ENCODE assay signal across 14 cellular contexts in genomic region chr14:76964695-76965094, GRCh38.
DNase-seq lines count a peak whose midpoint lies in the region; ATAC-seq, FAIRE-seq and TF ChIP-seq lines count a peak whose summit lies in the region.
"Had no signal": no experiment of that assay in that cellular context is flagged by ENCODE, and none has a peak within 500 bp of the region (broad histone marks: within the 10 kb centered on the region; RNA-seq: fewer than 3 reads in every experiment).

No MANE protein-coding gene starts in this region.

- no peak overlapping the region for H3K18ac ChIP-seq in H9 (ENCODE audit: insufficient read length, low read depth, low read length)
- peak overlapping the region; percentile 43 for H3K18ac ChIP-seq in trophoblast cell (ENCODE audit: low read length)

- no peak overlapping the region for H4K5ac ChIP-seq in H9 (ENCODE audit: insufficient read length, low read depth, low read length)

- CTCF ChIA-PET in activated CD4-positive, alpha-beta T cell treated with anti-CD3 and anti-CD28 coated beads, Interleukin-2, amount 10 ng/mL, durations not matched to agents 7 days and 5 days (lab: Charles Lee): interaction anchor here (3.7 kb wide), 1 partner anchor 12 kb away, joined by 18 read pairs; no protein-coding TSS in a partner anchor
- CTCF ChIA-PET in GM12878 (lab: Yijun Ruan, JAX): interaction anchor here (0.6 to 1.5 kb wide), 5 partner anchors 10 to 78 kb away, joined by 3 to 5 read pairs (median 3); no protein-coding TSS in a partner anchor

- WGBS in H9 (ENCODE audit: extremely low coverage, insufficient read length, low lambda C conversion rate): no CpG with 5 or more reads among the region's 5 CpGs
- 3% methylated on average over 4 of the region's 5 CpGs for whole genome bisulfite sequencing in GM12878 (ENCODE audit: insufficient coverage, insufficient replicate concordance, low lambda C conversion rate, missing lambda C conversion rate)
- no CpG with 5 or more reads among the region's 5 CpGs for WGBS in trophoblast cell (ENCODE audit: extremely low coverage, insufficient coverage, insufficient read length)
- WGBS in tibial nerve, 2 donors: 75 to 76% methylated on average over 5 of the region's 5 CpGs

- H3K4me1 Mint-ChIP-seq in activated CD4-positive, alpha-beta T cell treated with anti-CD3 and anti-CD28 coated beads, Interleukin-2, amount 10 ng/mL, durations not matched to agents 7 days and 5 days: peaks cover 68% of the 10 kb centered on the region
- H3K4me1 Mint-ChIP-seq in H9: peaks cover 67 to 74% of the 10 kb centered on the region in 2 experiments

- TF ChIP-seq POLR2A in GM12878 (IDR thresholded peaks at IDR 0.05; ENCODE audit: low read depth, low read length) (no peak), tibial nerve (IDR thresholded peaks at IDR 0.05) (no peak)

- no peaks in the 10 kb centered on the region for H3K79me2 ChIP-seq in H9 (ENCODE audit: insufficient read depth, low read length)
- peaks cover 12% of the 10 kb centered on the region for H3K79me2 ChIP-seq in GM12878 (ENCODE audit: control insufficient read depth, insufficient read depth, low read length)
- H3K79me2 ChIP-seq in trophoblast cell (ENCODE audit: control insufficient read depth, insufficient read depth, low read length, poor library complexity): peaks cover 3% of the 10 kb centered on the region

- no peak overlapping the region for H2BK120ac ChIP-seq in H9 (ENCODE audit: low read depth, low read length, poor library complexity, severe bottlenecking)
- H2BK120ac ChIP-seq in trophoblast cell (ENCODE audit: insufficient read depth, low read length, poor library complexity): peak overlapping the region; percentile 54

- H3K27ac Mint-ChIP-seq in activated CD4-positive, alpha-beta T cell treated with anti-CD3 and anti-CD28 coated beads, Interleukin-2, amount 10 ng/mL, durations not matched to agents 7 days and 5 days: peak overlapping the region; percentile 75
- peak overlapping the region in 1 of 3 experiments; percentile 68; a peak in 1 of 7 replicates for H3K27ac Mint-ChIP-seq in H9
- H3K27ac Mint-ChIP-seq: activated CD8-positive, alpha-beta memory T cell treated with anti-CD3 and anti-CD28 coated beads, Interleukin-2, amount 10 ng/mL, durations not matched to agents 7 days and 5 days had no signal

- no peaks in the 10 kb centered on the region for H3K9me3 Mint-ChIP-seq in activated CD4-positive, alpha-beta T cell treated with anti-CD3 and anti-CD28 coated beads, Interleukin-2, amount 10 ng/mL, durations not matched to agents 7 days and 5 days
- no peaks in the 10 kb centered on the region; a peak in 1 of 5 replicates for H3K9me3 Mint-ChIP-seq in H9
- H3K9me3 Mint-ChIP-seq: nephron progenitor cell had no signal

- no peak for TF ChIP-seq CTCF in H9 (conservative IDR thresholded peaks at IDR 0.05)
- TF ChIP-seq CTCF in GM12878 (IDR thresholded peaks at IDR 0.05 in 2 of 3, conservative IDR thresholded peaks at IDR 0.05 in 1 of 3; ENCODE audit: control insufficient read depth in 2 of 3, extremely low read depth in 1 of 3, insufficient read depth in 1 of 3, low read depth in 3 of 3, low read length in 3 of 3): no peak
- no peak for TF ChIP-seq CTCF in tibial nerve (IDR thresholded peaks at IDR 0.05)

- H2BK5ac ChIP-seq in H9 (ENCODE audit: insufficient read length, low read length) (no peak overlapping the region), trophoblast cell (ENCODE audit: low read depth, low read length, poor library complexity) (no peak overlapping the region)

- no peak overlapping the region for H3K56ac ChIP-seq in H9 (ENCODE audit: insufficient read length, low read depth, low read length)

- RAD21 ChIA-PET in GM12878 (lab: Charles Lee; ENCODE audit: unreplicated experiment): interaction anchor here (0.5 to 15.0 kb wide), 9 partner anchors 9 to 156 kb away, joined by 3 to 285 read pairs (median 5); partner anchors contain the start of gene IRF2BPL

- TF ChIP-seq EP300 in GM12878 (IDR thresholded peaks at IDR 0.05; ENCODE audit: borderline replicate concordance in 1 of 2, control insufficient read depth in 1 of 2, low read depth in 2 of 2, low read length in 2 of 2): peak; percentile 34 to 44; a peak in 2 of 4 replicates
- TF ChIP-seq EP300 in tibial nerve (IDR thresholded peaks at IDR 0.05): no peak

- H3K4me3 Mint-ChIP-seq in activated CD4-positive, alpha-beta T cell treated with anti-CD3 and anti-CD28 coated beads, Interleukin-2, amount 10 ng/mL, durations not matched to agents 7 days and 5 days: no peak overlapping the region
- H3K4me3 Mint-ChIP-seq in H9: no peak overlapping the region
- H3K4me3 Mint-ChIP-seq: activated CD8-positive, alpha-beta memory T cell treated with anti-CD3 and anti-CD28 coated beads, Interleukin-2, amount 10 ng/mL, durations not matched to agents 7 days and 5 days had no signal

- no peaks in the 10 kb centered on the region for H3K27me3 Mint-ChIP-seq in activated CD4-positive, alpha-beta T cell treated with anti-CD3 and anti-CD28 coated beads, Interleukin-2, amount 10 ng/mL, durations not matched to agents 7 days and 5 days
- no peaks in the 10 kb centered on the region; the same call in 1 of the 2 replicates for H3K27me3 Mint-ChIP-seq in H9 (ENCODE audit: low read depth)

- H3K36me3 ChIP-seq in GM12878 (ENCODE audit: control insufficient read depth in 2 of 2, insufficient read depth in 2 of 2, low read length in 1 of 2): no peaks in the 10 kb centered on the region; a peak in 1 of 4 replicates
- peaks cover 19 to 24% of the 10 kb centered on the region in 2 experiments for H3K36me3 ChIP-seq in trophoblast cell (ENCODE audit: control insufficient read depth in 1 of 2, insufficient read depth in 2 of 2, low read length in 2 of 2)
- H3K36me3 ChIP-seq in tibial nerve: no peaks in the 10 kb centered on the region
- H3K36me3 ChIP-seq: uterus had no signal

- H4K20me1 ChIP-seq in H9 (ENCODE audit: control insufficient read depth, insufficient read depth, insufficient read length) (no peaks in the 10 kb centered on the region), GM12878 (ENCODE audit: control insufficient read depth, insufficient read depth) (no peaks in the 10 kb centered on the region)

- ATAC-seq in GM12878: peak; percentile 57
- ATAC-seq in GM21381 (IDR thresholded peaks at IDR 0.05; ENCODE audit: unreplicated experiment): no peak
- ATAC-seq: activated CD8-positive, alpha-beta memory T cell treated with anti-CD3 and anti-CD28 coated beads, Interleukin-2, amount 10 ng/mL, durations not matched to agents 7 days and 5 days had no signal

- no peak overlapping the region for H2BK15ac ChIP-seq in H9 (ENCODE audit: low read depth, low read length)

- H3K14ac ChIP-seq in H9 (ENCODE audit: insufficient read depth, low read length) (peak overlapping the region; percentile 32; the same call in 1 of the 2 replicates), trophoblast cell (ENCODE audit: low read length) (no peak overlapping the region)

- no peak for FAIRE-seq in GM12878 (lab: Jason Lieb, UNC)
- FAIRE-seq: endometrium had no signal

- H3K9me3 ChIP-seq in H9 (ENCODE audit: control insufficient read depth, low read depth, low read length) (no peaks in the 10 kb centered on the region), GM12878 (replicated peaks; ENCODE audit: control insufficient read depth, insufficient read depth, low read length) (no peaks in the 10 kb centered on the region), trophoblast cell (ENCODE audit: insufficient read depth, low read depth, low read length) (peaks cover 1% of the 10 kb centered on the region), tibial nerve (no peaks in the 10 kb centered on the region)
- H3K9me3 ChIP-seq: uterus had no signal

- H3K36me3 Mint-ChIP-seq in activated CD4-positive, alpha-beta T cell treated with anti-CD3 and anti-CD28 coated beads, Interleukin-2, amount 10 ng/mL, durations not matched to agents 7 days and 5 days (ENCODE audit: low read depth): peaks cover 4% of the 10 kb centered on the region
- H3K36me3 Mint-ChIP-seq in H9 (ENCODE audit: insufficient read depth in 1 of 3, low read depth in 3 of 3): no peaks in the 10 kb centered on the region; a peak in 1 of 7 replicates
- H3K36me3 Mint-ChIP-seq: activated CD8-positive, alpha-beta memory T cell treated with anti-CD3 and anti-CD28 coated beads, Interleukin-2, amount 10 ng/mL, durations not matched to agents 7 days and 5 days had no signal

- H3T11ph ChIP-seq in H9 (ENCODE audit: low read length): no peak overlapping the region

- H4K8ac ChIP-seq in H9 (replicated peaks; ENCODE audit: insufficient read length, low read depth, low read length) (no peak overlapping the region), trophoblast cell (ENCODE audit: low read depth, low read length) (no peak overlapping the region)

- H2AK5ac ChIP-seq in H9 (ENCODE audit: insufficient read length, low read length): no peak overlapping the region
- H2AK5ac ChIP-seq in trophoblast cell (ENCODE audit: low read length): peak overlapping the region; percentile 89

- SMC1A ChIA-PET in GM12878 (lab: Charles Lee; ENCODE audit: uncharacterized antibody, unreplicated experiment): interaction anchor here (0.8 to 14.6 kb wide), 10 partner anchors 8 to 88 kb away, joined by 3 to 172 read pairs (median 4); partner anchors contain the start of gene IRF2BPL

- H3K4ac ChIP-seq in H9 (ENCODE audit: low read depth, low read length): no peak overlapping the region
- H3K4ac ChIP-seq in trophoblast cell (ENCODE audit: low read depth, low read length): peak overlapping the region; percentile 37

- intact Hi-C loops in GM12878 (cut with micrococcal nuclease; ENCODE audit: unreplicated experiment): no loop called here

- peaks cover 5% of the 10 kb centered on the region; the same call in 1 of the 2 replicates for H3K4me1 ChIP-seq in H9 (ENCODE audit: insufficient read depth, low read length)
- peaks cover 54% of the 10 kb centered on the region for H3K4me1 ChIP-seq in GM12878 (ENCODE audit: control insufficient read depth, insufficient read depth, low read length)
- H3K4me1 ChIP-seq in trophoblast cell (ENCODE audit: control insufficient read depth in 1 of 2, insufficient read depth in 2 of 2, low read length in 2 of 2): peaks cover 18 to 32% of the 10 kb centered on the region in 2 experiments
- peaks cover 0 to 15% (median 10%) of the 10 kb centered on the region in 4 donors for H3K4me1 ChIP-seq in tibial nerve
- H3K4me1 ChIP-seq: uterus had no signal

- no peak overlapping the region for H2BK12ac ChIP-seq in H9 (ENCODE audit: insufficient read length, low read depth, low read length)
- H2BK12ac ChIP-seq in trophoblast cell (ENCODE audit: low read length): no peak overlapping the region

- POLR2A ChIA-PET in activated CD4-positive, alpha-beta T cell treated with anti-CD3 and anti-CD28 coated beads, Interleukin-2, amount 10 ng/mL, durations not matched to agents 7 days and 5 days (lab: Charles Lee): no interaction called here
- POLR2A ChIA-PET in GM12878 (lab: Charles Lee): interaction anchor here (0.6 to 13.0 kb wide), 10 partner anchors 12 to 79 kb away, joined by 3 to 173 read pairs (median 3); no protein-coding TSS in a partner anchor

- H2BK20ac ChIP-seq in H9 (ENCODE audit: low read depth, low read length, poor library complexity, severe bottlenecking): no peak overlapping the region

- TF ChIP-seq RAD21 in GM12878 (IDR thresholded peaks at IDR 0.05; ENCODE audit: insufficient read depth, low read depth, low read length): no peak

- in situ Hi-C loops in GM12878 (cut with MboI): loop anchor here (5.0 kb wide), 1 partner anchor 78 kb away; no protein-coding TSS in a partner anchor

- no peak overlapping the region for H3K9ac ChIP-seq in H9 (ENCODE audit: extremely low read depth, insufficient read length, low read length)
- no peak overlapping the region; the same call in 1 of the 2 replicates for H3K9ac ChIP-seq in GM12878 (ENCODE audit: control insufficient read depth, insufficient read depth, low read length)
- H3K9ac ChIP-seq in trophoblast cell (ENCODE audit: low read length): no peak overlapping the region

- no peak overlapping the region for H4K12ac ChIP-seq in trophoblast cell (ENCODE audit: low read depth, low read length)

- H4K91ac ChIP-seq in H9 (ENCODE audit: insufficient read length, low read depth, low read length) (no peak overlapping the region), trophoblast cell (ENCODE audit: low read depth, low read length) (no peak overlapping the region)

- no TSS peak for BruUV-seq in GM12878 (replicated peaks; lab: Mats Ljungman, UMichigan)

- H3K4me2 ChIP-seq in H9 (ENCODE audit: insufficient read depth, insufficient read length, low read length) (no peak overlapping the region), GM12878 (ENCODE audit: control insufficient read depth, insufficient read depth) (no peak overlapping the region), trophoblast cell (ENCODE audit: low read length) (no peak overlapping the region)

- H3K27ac ChIP-seq in H9 (ENCODE audit: insufficient read length, low read depth, low read length) (no peak overlapping the region), GM12878 (ENCODE audit: control insufficient read depth, insufficient read depth) (peak overlapping the region; percentile 22; the same call in 1 of the 2 replicates), trophoblast cell (ENCODE audit: low read depth, low read length) (no peak overlapping the region), tibial nerve (no peak overlapping the region)
- H3K27ac ChIP-seq: uterus had no signal

- no peak for DNase-seq in activated CD4-positive, alpha-beta T cell treated with anti-CD3 and anti-CD28 coated beads, Interleukin-2, amount 10 ng/mL, durations not matched to agents 7 days and 5 days
- DNase-seq in activated CD4-positive, alpha-beta T cell treated with anti-CD3 and anti-CD28 coated beads, Interleukin-2, amount 50 U/mL, for 1 hour: no peak
- DNase-seq in H9: no peak
- no peak for DNase-seq in GM12878 (ENCODE audit: low read depth, low spot score)
- no peak for DNase-seq in trophoblast cell
- no peak for DNase-seq in tibial nerve (ENCODE audit: low spot score in 2 of 2)
- no peak for DNase-seq in NCI-H1417 (lab: John Stamatoyannopoulos, UW)
- DNase-seq: activated CD8-positive, alpha-beta memory T cell treated with anti-CD3 and anti-CD28 coated beads, Interleukin-2, amount 10 ng/mL, durations not matched to agents 7 days and 5 days; DMS 273 treated with DMSO at 0.1 percent for 48 hours; NCI-H2029 treated with DMSO at 0.1 percent for 48 hours; nephron progenitor cell; uterus had no signal

- H2AFZ ChIP-seq in H9 (ENCODE audit: low read length): no peak overlapping the region
- no peak overlapping the region for H2AFZ ChIP-seq in GM12878 (ENCODE audit: control insufficient read depth, low read depth, low read length)
- no peak overlapping the region for H2AFZ ChIP-seq in trophoblast cell (ENCODE audit: insufficient read depth, low read length, poor library complexity)

- H3K23ac ChIP-seq in H9 (ENCODE audit: insufficient read length, low read depth, low read length) (no peak overlapping the region), trophoblast cell (ENCODE audit: low read length) (no peak overlapping the region)

- H3K23me2 ChIP-seq in H9 (ENCODE audit: insufficient read length, low read depth, low read length, poor library complexity, severe bottlenecking): no peaks in the 10 kb centered on the region

- H3K27me3 ChIP-seq in H9 (ENCODE audit: insufficient read depth, low read length) (no peaks in the 10 kb centered on the region), GM12878 (replicated peaks in 1 of 2; ENCODE audit: control insufficient read depth in 2 of 2, insufficient read depth in 2 of 2, low read length in 1 of 2) (no peaks in the 10 kb centered on the region), trophoblast cell (ENCODE audit: insufficient read depth, low read length) (no peaks in the 10 kb centered on the region), tibial nerve (no peaks in the 10 kb centered on the region)
- H3K27me3 ChIP-seq: uterus had no signal

- H3K4me3 ChIP-seq in GM12878 (no peak overlapping the region), trophoblast cell (ENCODE audit: low read depth, low read length) (no peak overlapping the region), tibial nerve (no peak overlapping the region)
- H3K4me3 ChIP-seq: uterus had no signal

- no peaks in the 10 kb centered on the region for H3K79me1 ChIP-seq in H9 (ENCODE audit: insufficient read depth, low read depth, low read length, poor library complexity, severe bottlenecking)
- H3K79me1 ChIP-seq in trophoblast cell (ENCODE audit: low read length): peaks cover 20% of the 10 kb centered on the region
